1 cellular context compared by ENCODE assay signal in genomic region chr1:27858072-27858948, GRCh38.
TF ChIP-seq lines count a peak whose summit lies in the region.

No MANE protein-coding gene starts in this region.

TF ChIP-seq in K562, 482 proteins besides CTCF, POLR2A, EP300 and RAD21 (continued from another document and continues in another):
- TF ChIP-seq TOE1 (IDR thresholded peaks at IDR 0.05; ENCODE audit: borderline replicate concordance), result 0 out of 2 replicates have a peak, but pooled peaks have one; percentile 34
- no peak for TF ChIP-seq TOE1 (CRISPR knock-in tag; IDR thresholded peaks at IDR 0.05; ENCODE audit: borderline replicate concordance, low read depth)
- no peak for TF ChIP-seq RFX1 (IDR thresholded peaks at IDR 0.05)
- TF ChIP-seq, protein P1, sequence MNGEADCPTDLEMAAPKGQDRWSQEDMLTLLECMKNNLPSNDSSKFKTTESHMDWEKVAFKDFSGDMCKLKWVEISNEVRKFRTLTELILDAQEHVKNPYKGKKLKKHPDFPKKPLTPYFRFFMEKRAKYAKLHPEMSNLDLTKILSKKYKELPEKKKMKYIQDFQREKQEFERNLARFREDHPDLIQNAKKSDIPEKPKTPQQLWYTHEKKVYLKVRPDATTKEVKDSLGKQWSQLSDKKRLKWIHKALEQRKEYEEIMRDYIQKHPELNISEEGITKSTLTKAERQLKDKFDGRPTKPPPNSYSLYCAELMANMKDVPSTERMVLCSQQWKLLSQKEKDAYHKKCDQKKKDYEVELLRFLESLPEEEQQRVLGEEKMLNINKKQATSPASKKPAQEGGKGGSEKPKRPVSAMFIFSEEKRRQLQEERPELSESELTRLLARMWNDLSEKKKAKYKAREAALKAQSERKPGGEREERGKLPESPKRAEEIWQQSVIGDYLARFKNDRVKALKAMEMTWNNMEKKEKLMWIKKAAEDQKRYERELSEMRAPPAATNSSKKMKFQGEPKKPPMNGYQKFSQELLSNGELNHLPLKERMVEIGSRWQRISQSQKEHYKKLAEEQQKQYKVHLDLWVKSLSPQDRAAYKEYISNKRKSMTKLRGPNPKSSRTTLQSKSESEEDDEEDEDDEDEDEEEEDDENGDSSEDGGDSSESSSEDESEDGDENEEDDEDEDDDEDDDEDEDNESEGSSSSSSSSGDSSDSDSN (IDR thresholded peaks at IDR 0.05; ENCODE audit: borderline replicate concordance in 1 of 2, low read depth in 2 of 2, low read length in 2 of 2), result no peak
- no peak; the same call in 1 of the 2 replicates for TF ChIP-seq ZNF740 (CRISPR knock-in tag; IDR thresholded peaks at IDR 0.05)
- TF ChIP-seq ZNF740 (tag; IDR thresholded peaks at IDR 0.05), result no peak
- TF ChIP-seq ATF4 (CRISPR knock-in tag; IDR thresholded peaks at IDR 0.05), result no peak
- TF ChIP-seq ZNF175 (CRISPR knock-in tag; IDR thresholded peaks at IDR 0.05; ENCODE audit: low read depth), result no peak
- TF ChIP-seq NFIC (IDR thresholded peaks at IDR 0.05), result peak; percentile 88
- no peak for TF ChIP-seq CBX5 (IDR thresholded peaks at IDR 0.05; ENCODE audit: borderline replicate concordance, low read depth)
- TF ChIP-seq, protein P2, sequence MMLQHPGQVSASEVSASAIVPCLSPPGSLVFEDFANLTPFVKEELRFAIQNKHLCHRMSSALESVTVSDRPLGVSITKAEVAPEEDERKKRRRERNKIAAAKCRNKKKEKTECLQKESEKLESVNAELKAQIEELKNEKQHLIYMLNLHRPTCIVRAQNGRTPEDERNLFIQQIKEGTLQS (IDR thresholded peaks at IDR 0.05), result no peak
- TF ChIP-seq, protein P2 (CRISPR knock-in tag; conservative IDR thresholded peaks at IDR 0.05), result no peak
- no peak for TF ChIP-seq POLR2B (IDR thresholded peaks at IDR 0.05; ENCODE audit: low read depth, partially characterized antibody)
- no peak for TF ChIP-seq DLX4 (CRISPR knock-in tag; IDR thresholded peaks at IDR 0.05)
- no peak for TF ChIP-seq TFAM (CRISPR knock-in tag; conservative IDR thresholded peaks at IDR 0.05)
- no peak for TF ChIP-seq POLR2AphosphoS2 (IDR thresholded peaks at IDR 0.05; ENCODE audit: low read length)
- TF ChIP-seq POLR2AphosphoS5 (IDR thresholded peaks at IDR 0.05; ENCODE audit: control insufficient read depth, insufficient read depth, low read depth, low read length), result no peak
- TF ChIP-seq, protein P3, sequence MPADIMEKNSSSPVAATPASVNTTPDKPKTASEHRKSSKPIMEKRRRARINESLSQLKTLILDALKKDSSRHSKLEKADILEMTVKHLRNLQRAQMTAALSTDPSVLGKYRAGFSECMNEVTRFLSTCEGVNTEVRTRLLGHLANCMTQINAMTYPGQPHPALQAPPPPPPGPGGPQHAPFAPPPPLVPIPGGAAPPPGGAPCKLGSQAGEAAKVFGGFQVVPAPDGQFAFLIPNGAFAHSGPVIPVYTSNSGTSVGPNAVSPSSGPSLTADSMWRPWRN (IDR thresholded peaks at IDR 0.05; ENCODE audit: low read depth), result no peak
- TF ChIP-seq PPARD (CRISPR knock-in tag; IDR thresholded peaks at IDR 0.05), result no peak
- no peak for TF ChIP-seq ZNF589 (CRISPR knock-in tag; IDR thresholded peaks at IDR 0.05; ENCODE audit: low read depth)
- TF ChIP-seq LARP7 (IDR thresholded peaks at IDR 0.05), result no peak
- TF ChIP-seq ZNF3 (CRISPR knock-in tag; IDR thresholded peaks at IDR 0.05), result no peak
- no peak for TF ChIP-seq ZNF24 (IDR thresholded peaks at IDR 0.05)
- TF ChIP-seq MED1 (CRISPR knock-in tag; IDR thresholded peaks at IDR 0.05; ENCODE audit: borderline replicate concordance), result no peak
- no peak; the same call in 1 of the 2 replicates for TF ChIP-seq HCFC1 (IDR thresholded peaks at IDR 0.05; ENCODE audit: low read depth, low read length)
- TF ChIP-seq ZNF79 (CRISPR knock-in tag; IDR thresholded peaks at IDR 0.05; ENCODE audit: low read depth), result no peak
- no peak for TF ChIP-seq FOXK2 (conservative IDR thresholded peaks at IDR 0.05 in 1 of 2, IDR thresholded peaks at IDR 0.05 in 1 of 2; ENCODE audit: low read depth in 2 of 2)
- TF ChIP-seq MYBL2 (IDR thresholded peaks at IDR 0.05; ENCODE audit: low read depth), result no peak
- no peak for TF ChIP-seq MYBL2 (CRISPR knock-in tag; IDR thresholded peaks at IDR 0.05; ENCODE audit: borderline replicate concordance)
- peak; percentile 90 for TF ChIP-seq CC2D1A (IDR thresholded peaks at IDR 0.05)
- no peak for TF ChIP-seq ZZZ3 (IDR thresholded peaks at IDR 0.05)
- no peak for TF ChIP-seq RFX7 (CRISPR knock-in tag; IDR thresholded peaks at IDR 0.05)
- TF ChIP-seq STAG1 (CRISPR knock-in tag; IDR thresholded peaks at IDR 0.05; ENCODE audit: borderline replicate concordance), result peak; percentile 89; the same call in 1 of the 2 replicates
- TF ChIP-seq ARHGAP35 (IDR thresholded peaks at IDR 0.05; ENCODE audit: partially characterized antibody), result no peak
- TF ChIP-seq, protein P4, sequence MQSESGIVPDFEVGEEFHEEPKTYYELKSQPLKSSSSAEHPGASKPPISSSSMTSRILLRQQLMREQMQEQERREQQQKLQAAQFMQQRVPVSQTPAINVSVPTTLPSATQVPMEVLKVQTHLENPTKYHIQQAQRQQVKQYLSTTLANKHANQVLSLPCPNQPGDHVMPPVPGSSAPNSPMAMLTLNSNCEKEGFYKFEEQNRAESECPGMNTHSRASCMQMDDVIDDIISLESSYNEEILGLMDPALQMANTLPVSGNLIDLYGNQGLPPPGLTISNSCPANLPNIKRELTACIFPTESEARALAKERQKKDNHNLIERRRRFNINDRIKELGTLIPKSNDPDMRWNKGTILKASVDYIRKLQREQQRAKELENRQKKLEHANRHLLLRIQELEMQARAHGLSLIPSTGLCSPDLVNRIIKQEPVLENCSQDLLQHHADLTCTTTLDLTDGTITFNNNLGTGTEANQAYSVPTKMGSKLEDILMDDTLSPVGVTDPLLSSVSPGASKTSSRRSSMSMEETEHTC (IDR thresholded peaks at IDR 0.05), result no peak
- TF ChIP-seq ZKSCAN3 (CRISPR knock-in tag; IDR thresholded peaks at IDR 0.05), result no peak
- TF ChIP-seq HMGN3 (IDR thresholded peaks at IDR 0.05; ENCODE audit: borderline replicate concordance, extremely low read depth, insufficient read length, low read depth, low read length), result no peak
- peak; percentile 71 for TF ChIP-seq MYNN (IDR thresholded peaks at IDR 0.05)
- TF ChIP-seq MYNN (CRISPR knock-in tag; IDR thresholded peaks at IDR 0.05), result no peak
- no peak for TF ChIP-seq TRIM25 (IDR thresholded peaks at IDR 0.05; ENCODE audit: borderline replicate concordance)
- TF ChIP-seq MXI1 (IDR thresholded peaks at IDR 0.05; ENCODE audit: low read depth, low read length), result no peak
- no peak for TF ChIP-seq SRSF9 (IDR thresholded peaks at IDR 0.05; ENCODE audit: borderline replicate concordance, low read depth, low read length)
- peak; percentile 58; the same call in 1 of the 2 replicates for TF ChIP-seq HEY1 (CRISPR knock-in tag; IDR thresholded peaks at IDR 0.05; ENCODE audit: borderline replicate concordance)
- TF ChIP-seq PRPF4 (IDR thresholded peaks at IDR 0.05; ENCODE audit: insufficient read depth, low read depth, low read length, poor library complexity, severe bottlenecking), result no peak
- TF ChIP-seq NFE2L1 (tag; IDR thresholded peaks at IDR 0.05; ENCODE audit: borderline replicate concordance, low read depth), result no peak
- TF ChIP-seq SP1 (CRISPR knock-in tag; IDR thresholded peaks at IDR 0.05), result peak; percentile 53; the same call in 1 of the 2 replicates
- TF ChIP-seq ZNF431 (CRISPR knock-in tag; IDR thresholded peaks at IDR 0.05), result no peak
- TF ChIP-seq NR2C1 (IDR thresholded peaks at IDR 0.05), result no peak
- TF ChIP-seq NR2C1 (tag; IDR thresholded peaks at IDR 0.05), result no peak
- TF ChIP-seq ZNF347 (CRISPR knock-in tag; IDR thresholded peaks at IDR 0.05; ENCODE audit: low read depth), result no peak
- no peak for TF ChIP-seq NFXL1 (CRISPR knock-in tag; IDR thresholded peaks at IDR 0.05)
- TF ChIP-seq ZNF140 (CRISPR knock-in tag; IDR thresholded peaks at IDR 0.05), result no peak
- no peak for TF ChIP-seq POLR2G (IDR thresholded peaks at IDR 0.05; ENCODE audit: low read depth, low read length)
- TF ChIP-seq ELK3 (CRISPR knock-in tag; IDR thresholded peaks at IDR 0.05), result no peak
- 0 out of 2 replicates have a peak, but pooled peaks have one; percentile 30 for TF ChIP-seq FOXK1 (CRISPR knock-in tag; IDR thresholded peaks at IDR 0.05; ENCODE audit: borderline replicate concordance)
- TF ChIP-seq HNRNPK (IDR thresholded peaks at IDR 0.05; ENCODE audit: low read depth, low read length, poor library complexity, severe bottlenecking), result no peak
- TF ChIP-seq TEAD1 (CRISPR knock-in tag; IDR thresholded peaks at IDR 0.05), result peak in 1 of 2 experiments; percentile 46; a peak in 1 of 4 replicates
- TF ChIP-seq ZNF830 (CRISPR knock-in tag; IDR thresholded peaks at IDR 0.05), result no peak
- TF ChIP-seq PCBP2 (IDR thresholded peaks at IDR 0.05; ENCODE audit: low read depth, low read length, poor library complexity, severe bottlenecking), result no peak
- TF ChIP-seq, protein P5, sequence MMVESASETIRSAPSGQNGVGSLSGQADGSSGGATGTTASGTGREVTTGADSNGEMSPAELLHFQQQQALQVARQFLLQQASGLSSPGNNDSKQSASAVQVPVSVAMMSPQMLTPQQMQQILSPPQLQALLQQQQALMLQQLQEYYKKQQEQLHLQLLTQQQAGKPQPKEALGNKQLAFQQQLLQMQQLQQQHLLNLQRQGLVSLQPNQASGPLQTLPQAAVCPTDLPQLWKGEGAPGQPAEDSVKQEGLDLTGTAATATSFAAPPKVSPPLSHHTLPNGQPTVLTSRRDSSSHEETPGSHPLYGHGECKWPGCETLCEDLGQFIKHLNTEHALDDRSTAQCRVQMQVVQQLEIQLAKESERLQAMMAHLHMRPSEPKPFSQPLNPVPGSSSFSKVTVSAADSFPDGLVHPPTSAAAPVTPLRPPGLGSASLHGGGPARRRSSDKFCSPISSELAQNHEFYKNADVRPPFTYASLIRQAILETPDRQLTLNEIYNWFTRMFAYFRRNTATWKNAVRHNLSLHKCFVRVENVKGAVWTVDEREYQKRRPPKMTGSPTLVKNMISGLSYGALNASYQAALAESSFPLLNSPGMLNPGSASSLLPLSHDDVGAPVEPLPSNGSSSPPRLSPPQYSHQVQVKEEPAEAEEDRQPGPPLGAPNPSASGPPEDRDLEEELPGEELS (CRISPR knock-in tag; IDR thresholded peaks at IDR 0.05; ENCODE audit: borderline replicate concordance), result no peak
- no peak for TF ChIP-seq PTTG1 (tag; IDR thresholded peaks at IDR 0.05; ENCODE audit: low read depth)
- no peak for TF ChIP-seq FOXJ3 (CRISPR knock-in tag; IDR thresholded peaks at IDR 0.05)
- TF ChIP-seq HNRNPLL (IDR thresholded peaks at IDR 0.05; ENCODE audit: low read depth, low read length, poor library complexity, severe bottlenecking), result no peak
- TF ChIP-seq, protein P6, sequence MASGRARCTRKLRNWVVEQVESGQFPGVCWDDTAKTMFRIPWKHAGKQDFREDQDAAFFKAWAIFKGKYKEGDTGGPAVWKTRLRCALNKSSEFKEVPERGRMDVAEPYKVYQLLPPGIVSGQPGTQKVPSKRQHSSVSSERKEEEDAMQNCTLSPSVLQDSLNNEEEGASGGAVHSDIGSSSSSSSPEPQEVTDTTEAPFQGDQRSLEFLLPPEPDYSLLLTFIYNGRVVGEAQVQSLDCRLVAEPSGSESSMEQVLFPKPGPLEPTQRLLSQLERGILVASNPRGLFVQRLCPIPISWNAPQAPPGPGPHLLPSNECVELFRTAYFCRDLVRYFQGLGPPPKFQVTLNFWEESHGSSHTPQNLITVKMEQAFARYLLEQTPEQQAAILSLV (tag; IDR thresholded peaks at IDR 0.05), result no peak
- TF ChIP-seq JUN (IDR thresholded peaks at IDR 0.05; ENCODE audit: borderline replicate concordance, low read depth, low read length), result no peak
- 0 out of 2 replicates have a peak, but pooled peaks have one; percentile 68 for TF ChIP-seq JUN (CRISPR knock-in tag; IDR thresholded peaks at IDR 0.05; ENCODE audit: borderline replicate concordance)
- no peak for TF ChIP-seq SREBF2 (CRISPR knock-in tag; IDR thresholded peaks at IDR 0.05)
